ENCODE assay signal across 19 cellular contexts in the genomic region with DNA sequence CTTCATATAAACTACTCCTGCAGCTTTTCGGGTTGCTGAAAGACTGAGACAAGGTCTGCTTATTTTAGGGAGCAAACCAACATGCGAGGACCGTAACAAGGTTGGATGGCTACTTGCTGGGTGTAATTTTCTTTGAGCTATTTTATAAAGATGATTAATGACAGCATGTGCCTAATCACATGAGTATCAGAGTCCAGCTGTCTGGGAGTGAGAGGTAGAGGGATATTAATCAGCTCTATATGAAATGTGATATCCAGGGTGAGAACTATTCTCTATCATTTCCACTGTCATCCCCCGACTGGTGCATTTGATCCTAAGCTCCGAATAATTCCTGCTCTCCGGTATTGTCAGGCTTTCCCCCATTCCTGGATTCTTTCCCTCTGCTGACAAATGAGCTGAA.
"Had no signal": no experiment of that assay in that cellular context is flagged by ENCODE, and none has a peak within 500 bp of the region (broad histone marks: within the 10 kb centered on the region; RNA-seq: fewer than 3 reads in every experiment).

No MANE protein-coding gene starts in this region.

- H3K27ac Mint-ChIP-seq: dendritic cell treated with granulocyte-macrophage colony-stimulating factor and Interleukin-4, amounts not matched to agents 40 ng/mL and 50 ng/mL, for 4 days; effector memory CD8-positive, alpha-beta T cell; natural killer cell; type B pancreatic cell had no signal

- H3K27me3 Mint-ChIP-seq: dendritic cell treated with granulocyte-macrophage colony-stimulating factor and Interleukin-4, amounts not matched to agents 40 ng/mL and 50 ng/mL, for 4 days; type B pancreatic cell had no signal

- FAIRE-seq: small intestine, urothelium cell line had no signal

- H3K4me1 ChIP-seq: gastroesophageal sphincter, right atrium auricular region, sigmoid colon had no signal

- H3K9me3 Mint-ChIP-seq: dendritic cell treated with granulocyte-macrophage colony-stimulating factor and Interleukin-4, amounts not matched to agents 40 ng/mL and 50 ng/mL, for 4 days; effector memory CD8-positive, alpha-beta T cell; natural killer cell; type B pancreatic cell had no signal

- H3K36me3 ChIP-seq: esophagus squamous epithelium, gastroesophageal sphincter, right atrium auricular region, sigmoid colon had no signal

- H3K36me3 Mint-ChIP-seq: natural killer cell, type B pancreatic cell had no signal

- H3K27ac ChIP-seq: epithelial cell of prostate, esophagus squamous epithelium, gastroesophageal sphincter, right atrium auricular region, sigmoid colon had no signal

- H3K4me3 ChIP-seq: esophagus squamous epithelium, gastroesophageal sphincter, right atrium auricular region, sigmoid colon had no signal

- H3K9me3 ChIP-seq: esophagus squamous epithelium, gastroesophageal sphincter, right atrium auricular region, sigmoid colon had no signal

- H3K4me1 Mint-ChIP-seq: natural killer cell, neural crest cell had no signal

- H3K4me3 Mint-ChIP-seq: dendritic cell treated with granulocyte-macrophage colony-stimulating factor and Interleukin-4, amounts not matched to agents 40 ng/mL and 50 ng/mL, for 4 days; effector memory CD8-positive, alpha-beta T cell; natural killer cell; neural crest cell; type B pancreatic cell had no signal

- H3K27me3 ChIP-seq: gastroesophageal sphincter, right atrium auricular region, sigmoid colon had no signal

- DNase-seq: effector memory CD8-positive, alpha-beta T cell; esophagus squamous epithelium; foreskin fibroblast; glutamatergic neuron; islet precursor cell; mammary epithelial cell; natural killer cell; posterior cingulate gyrus; sigmoid colon; small intestine; stimulated activated CD4-positive, alpha-beta T cell treated with anti-CD3 and anti-CD28 coated beads, Interleukin-12 subunit alpha, Interleukin-12 subunit beta, amount 100 ng/mL, for 4 hours; stimulated activated naive CD4-positive, alpha-beta T cell treated with Interleukin-2 at 50 U/mL for 16 hours had no signal
